Comparison of ENCODE assay signal across 8 cellular contexts in the genomic region with DNA sequence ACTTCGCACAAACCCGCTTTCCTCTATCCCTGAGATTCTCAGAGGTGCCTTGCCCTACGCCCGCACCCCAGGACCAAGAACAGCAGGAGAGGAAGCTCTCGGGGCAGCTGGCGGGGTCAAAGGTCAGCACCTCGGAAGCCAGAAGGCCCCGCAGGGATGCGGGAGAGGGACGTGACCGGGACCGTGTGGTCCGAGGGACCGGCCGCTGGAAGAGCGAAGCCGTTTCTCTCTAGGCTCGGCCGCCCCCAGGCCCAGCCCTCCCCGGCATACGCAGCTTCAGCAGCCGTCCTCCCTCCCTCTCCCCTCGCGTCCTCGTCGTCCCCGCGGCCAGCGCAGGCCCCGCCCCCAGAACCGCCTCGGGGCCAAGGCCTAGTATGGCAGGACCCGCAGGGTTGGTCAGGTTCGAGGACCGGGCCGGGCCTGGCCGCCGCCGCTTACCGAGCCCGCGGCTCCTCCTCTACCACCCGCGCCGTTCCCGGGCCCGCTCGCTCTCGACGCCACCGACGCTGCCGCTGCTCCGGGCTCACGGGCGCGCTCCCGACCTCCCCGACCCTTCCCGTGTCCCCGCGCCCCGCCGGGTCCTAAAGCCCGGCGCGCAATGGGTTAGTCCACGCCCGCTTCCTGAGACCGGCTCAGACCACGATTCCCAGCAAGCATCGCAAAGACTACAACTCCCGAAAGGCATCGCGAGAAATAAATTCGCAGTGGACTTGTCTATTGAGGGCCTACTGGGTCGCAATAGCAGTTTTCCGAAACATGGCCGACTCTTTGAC. TPM values are rescaled to one million over a fixed set of nuclear protein-coding genes. Genes with fewer than 3 reads are reported as not detected.
DNase-seq lines count a peak whose midpoint lies in the region; ATAC-seq and TF ChIP-seq lines count a peak whose summit lies in the region.

A gene with protein sequence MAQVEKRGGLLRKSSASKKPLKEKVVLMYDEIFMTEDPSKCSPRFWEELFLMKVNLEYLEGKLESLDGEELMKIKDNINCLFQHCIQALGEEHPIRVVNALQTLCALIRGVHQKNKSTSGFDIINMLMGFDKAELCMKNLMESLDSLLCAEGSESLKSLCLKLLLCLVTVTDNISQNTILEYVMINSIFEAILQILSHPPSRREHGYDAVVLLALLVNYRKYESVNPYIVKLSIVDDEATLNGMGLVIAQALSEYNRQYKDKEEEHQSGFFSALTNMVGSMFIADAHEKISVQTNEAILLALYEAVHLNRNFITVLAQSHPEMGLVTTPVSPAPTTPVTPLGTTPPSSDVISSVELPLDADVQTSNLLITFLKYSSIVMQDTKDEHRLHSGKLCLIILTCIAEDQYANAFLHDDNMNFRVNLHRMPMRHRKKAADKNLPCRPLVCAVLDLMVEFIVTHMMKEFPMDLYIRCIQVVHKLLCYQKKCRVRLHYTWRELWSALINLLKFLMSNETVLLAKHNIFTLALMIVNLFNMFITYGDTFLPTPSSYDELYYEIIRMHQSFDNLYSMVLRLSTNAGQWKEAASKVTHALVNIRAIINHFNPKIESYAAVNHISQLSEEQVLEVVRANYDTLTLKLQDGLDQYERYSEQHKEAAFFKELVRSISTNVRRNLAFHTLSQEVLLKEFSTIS (minus strand): TSS at position 527 of the 773 bp plus-strand sequence. CDS start 16,059 bp downstream, outside the sequence.

- TF ChIP-seq POLR2A in adrenal gland (IDR thresholded peaks at IDR 0.05) = peak; percentile 45 to 62

- no peak for TF ChIP-seq CTCF in GM12875 (IDR thresholded peaks at IDR 0.05; ENCODE audit: borderline replicate concordance, insufficient read depth, low read depth, low read length)
- TF ChIP-seq CTCF in adrenal gland (IDR thresholded peaks at IDR 0.05) = peak in 2 of 6 experiments; percentile 16 to 28
- no peak for TF ChIP-seq CTCF in upper lobe of right lung (IDR thresholded peaks at IDR 0.05)

- peaks cover 0 to 33% of the 10 kb centered on the region in 2 donors for H3K4me1 ChIP-seq in adrenal gland (replicated peaks in 1 of 2)
- H3K4me1 ChIP-seq in upper lobe of right lung = peaks cover 38% of the 10 kb centered on the region

- peak; percentile 93 for ATAC-seq in HG02763 (IDR thresholded peaks at IDR 0.05; ENCODE audit: unreplicated experiment)
- ATAC-seq in left cardiac atrium = peak; percentile 98 to 99
- peak; percentile 99 for ATAC-seq in upper lobe of right lung

- peak; percentile 91 for DNase-seq in NCI-H1436 (lab: John Stamatoyannopoulos, UW)
- DNase-seq in T-helper 1 cell = peak; percentile 70 to 96 (median 80)
- peak; percentile 92 to 98 (median 96) for DNase-seq in adrenal gland
- DNase-seq in left cardiac atrium = peak; percentile 95
- DNase-seq in posterior vena cava (ENCODE audit: low spot score) = peak; percentile 97
- peak; percentile 96 for DNase-seq in upper lobe of right lung

- H3K4me3 ChIP-seq in GM12875 (ENCODE audit: low read depth, low read length) = peak within 1 kb of the TSS; percentile 64
- H3K4me3 ChIP-seq in adrenal gland = peak within 1 kb of the TSS; percentile 66 to 95 (median 85)
- H3K4me3 ChIP-seq in upper lobe of right lung = peak within 1 kb of the TSS; percentile 91

- H3K36me3 ChIP-seq in adrenal gland (replicated peaks in 1 of 2) (no peaks in the 10 kb centered on the region), upper lobe of right lung (no peaks in the 10 kb centered on the region)

- H3K27me3 ChIP-seq in adrenal gland (no peaks in the 10 kb centered on the region), upper lobe of right lung (no peaks in the 10 kb centered on the region)

- intact Hi-C loops in adrenal gland (cut with DNase I) = no loop called here
- intact Hi-C loops in left cardiac atrium (cut with DNase I) = no loop called here
- intact Hi-C loops in posterior vena cava (cut with DNase I) = loop anchor here in 1 of 2 donors (1.0 kb wide), 1 partner anchor 24 kb away; no protein-coding TSS in a partner anchor
- intact Hi-C loops in upper lobe of right lung (cut with DNase I) = no loop called here

- 0 to 1% (median 1%) methylated on average over 9 to 79 of the region's 79 CpGs for WGBS in adrenal gland, 4 donors

- peak within 1 kb of the TSS; percentile 91 to 97 (median 96) for H3K27ac ChIP-seq in adrenal gland
- H3K27ac ChIP-seq in upper lobe of right lung = peak within 1 kb of the TSS; percentile 95

- H3K9me3 ChIP-seq in adrenal gland (replicated peaks in 1 of 3) = no peaks in the 10 kb centered on the region
- H3K9me3 ChIP-seq in upper lobe of right lung = no peaks in the 10 kb centered on the region

RNA-seq across cellular contexts. Expression of the gene that starts here (rescaled TPM):
- total RNA-seq in adrenal gland (10 to 100 TPM; 13.9 to 29.7 (median 22.1) TPM), left cardiac atrium (10 to 100 TPM; 28.8 to 33.7 TPM), posterior vena cava (10 to 100 TPM; 19.6 to 22.3 TPM), upper lobe of right lung (37.2 TPM)
- polyA plus RNA-seq in adrenal gland = 10 to 100 TPM; 13.9 to 23.1 (median 16.7) TPM

Comparison
In these comparisons a context has a peak if more than half of its experiments do, and no peak if none do; other contexts are left out.
1. Peak in every context shown above with its lines: DNase-seq, ATAC-seq, H3K4me3 ChIP-seq and H3K27ac ChIP-seq.